1 cellular context compared by ENCODE assay signal in genomic region chr17:8959312-8959918, GRCh38.
A peak's percentile ranks its signal among the peaks of the same experiment; 100 is the strongest.
TF ChIP-seq lines count a peak whose summit lies in the region.

No MANE protein-coding gene starts in this region.

TF ChIP-seq in GM12878, 131 proteins besides CTCF, POLR2A, EP300 and RAD21:
- TF ChIP-seq MLLT1 (IDR thresholded peaks at IDR 0.05) (peak; percentile 24; the same call in 1 of the 2 replicates), JUND (IDR thresholded peaks at IDR 0.05; ENCODE audit: low read depth, low read length) (no peak), BHLHE40 (IDR thresholded peaks at IDR 0.05; ENCODE audit: borderline replicate concordance in 1 of 2, low read depth in 2 of 2, low read length in 1 of 2) (peak; percentile 37 to 68; a peak in 3 of 4 replicates), ZNF24 (IDR thresholded peaks at IDR 0.05) (no peak), POU2F2 (IDR thresholded peaks at IDR 0.05; ENCODE audit: borderline replicate concordance, low read depth, low read length) (peak; percentile 79; the same call in 1 of the 3 replicates), SREBF2 (IDR thresholded peaks at IDR 0.05; ENCODE audit: low read length) (no peak)
